In the genomic region with DNA sequence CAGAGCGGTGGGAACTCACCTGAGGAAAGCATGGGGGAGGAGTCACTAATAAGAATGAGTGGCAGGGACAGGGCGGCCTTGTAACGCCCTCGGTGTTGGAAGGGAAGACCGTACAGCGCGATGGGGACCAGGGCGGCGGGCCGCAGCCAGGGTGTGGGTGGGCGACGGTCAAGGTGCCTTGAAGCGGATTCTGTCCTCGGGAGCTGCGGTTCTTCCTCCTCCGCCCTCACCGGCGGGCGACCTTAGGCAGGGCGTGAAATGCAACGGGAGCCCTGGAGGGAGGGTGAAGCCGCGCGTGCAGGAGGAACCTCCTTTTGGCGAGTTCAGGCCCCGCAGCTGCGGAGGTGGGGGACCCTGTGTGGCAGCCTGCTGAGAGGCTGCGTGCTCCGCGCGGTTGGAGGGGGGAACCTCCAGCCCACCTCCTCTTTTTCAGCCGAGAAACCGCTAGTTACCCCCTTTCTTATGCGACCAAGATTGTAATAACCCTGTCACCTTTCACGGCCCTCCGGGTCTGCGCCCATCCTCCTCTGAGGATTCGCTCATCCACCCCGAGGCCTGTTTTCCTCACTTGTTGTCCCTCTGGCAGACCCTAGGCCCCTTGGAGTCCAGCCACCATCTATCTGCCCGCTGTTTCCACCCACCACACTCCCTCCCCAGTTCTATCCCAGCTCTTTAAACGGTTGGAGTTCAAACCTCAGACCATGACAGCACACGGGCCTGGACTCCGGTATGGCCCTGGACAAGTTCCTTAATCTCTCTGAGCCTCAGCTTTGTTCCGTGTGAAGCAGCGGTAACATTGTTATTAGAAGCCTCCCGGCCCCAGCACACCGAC, we compare ENCODE assay signal across 8 cellular contexts. TPM values are rescaled to one million over a fixed set of nuclear protein-coding genes. Genes with fewer than 3 reads are reported as not detected.
A peak's percentile ranks its signal among the peaks of the same experiment; 100 is the strongest.
DNase-seq lines count a peak whose midpoint lies in the region; ATAC-seq and TF ChIP-seq lines count a peak whose summit lies in the region.

No MANE protein-coding gene starts in this region.

- CTCF ChIA-PET in WTC11 (lab: Charles Lee): interaction anchor here (3.8 kb wide), 1 partner anchor 43 kb away, joined by 13 read pairs; no protein-coding TSS in a partner anchor

- no peaks in the 10 kb centered on the region for H3K36me3 Mint-ChIP-seq in WTC11

- no peaks in the 10 kb centered on the region for H3K9me3 Mint-ChIP-seq in WTC11

- H3K27ac Mint-ChIP-seq in WTC11: peak overlapping the region; percentile 100

- TF ChIP-seq CTCF in 22Rv1 (IDR thresholded peaks at IDR 0.05): no peak
- TF ChIP-seq CTCF in WTC11 (IDR thresholded peaks at IDR 0.05): no peak

- peak overlapping the region; percentile 95 for H3K4me3 Mint-ChIP-seq in WTC11

- peak overlapping the region; percentile 81 for H3K27ac ChIP-seq in 22Rv1

- POLR2A ChIA-PET in WTC11 (lab: Charles Lee): interaction anchor here (0.6 to 1.1 kb wide), 2 partner anchors 16 to 38 kb away, joined by 3 read pairs; no protein-coding TSS in a partner anchor

- DNase-seq in NCI-H146 (lab: John Stamatoyannopoulos, UW) (peak; percentile 78), WTC11 (ENCODE audit: low spot score) (peak; percentile 69), fibroblast of the conjunctiva (ENCODE audit: low read depth) (peak; percentile 16), occipital lobe (lab: John Stamatoyannopoulos, UW) (peak; percentile 54), epidermal melanocyte (ENCODE audit: insufficient read length, low spot score) (no peak)

- H3K4me1 Mint-ChIP-seq in WTC11: peaks cover 39% of the 10 kb centered on the region

- no peaks in the 10 kb centered on the region; the same call in 1 of the 2 replicates for H3K27me3 Mint-ChIP-seq in WTC11 (ENCODE audit: low read depth)

- ATAC-seq in GM18499 (IDR thresholded peaks at IDR 0.05; ENCODE audit: insufficient read depth, unreplicated experiment) (peak; percentile 37), HG02852 (IDR thresholded peaks at IDR 0.05; ENCODE audit: unreplicated experiment) (peak; percentile 60), WTC11 (peak; percentile 66)

TF ChIP-seq in WTC11, 78 proteins besides CTCF, POLR2A, EP300 and RAD21 (continues in another document):
- TF ChIP-seq RELA (CRISPR knock-in tag; IDR thresholded peaks at IDR 0.05; ENCODE audit: borderline replicate concordance) (0 out of 2 replicates have a peak, but pooled peaks have one; percentile 31), FOXJ3 (CRISPR knock-in tag; IDR thresholded peaks at IDR 0.05; ENCODE audit: borderline replicate concordance) (no peak), NR1H2 (CRISPR knock-in tag; IDR thresholded peaks at IDR 0.05) (no peak), FOXP1 (CRISPR knock-in tag; IDR thresholded peaks at IDR 0.05; ENCODE audit: borderline replicate concordance) (peak; percentile 39; the same call in 1 of the 2 replicates), TP53 (CRISPR knock-in tag; IDR thresholded peaks at IDR 0.05) (0 out of 2 replicates have a peak, but pooled peaks have one; percentile 45), MYBL2 (CRISPR knock-in tag; IDR thresholded peaks at IDR 0.05) (no peak), NFATC4 (CRISPR knock-in tag; IDR thresholded peaks at IDR 0.05) (no peak), SMAD4 (CRISPR knock-in tag; IDR thresholded peaks at IDR 0.05) (no peak), SP1 (CRISPR knock-in tag; conservative IDR thresholded peaks at IDR 0.05) (no peak), ZNF232 (CRISPR knock-in tag; IDR thresholded peaks at IDR 0.05) (no peak), ZNF219 (CRISPR knock-in tag; IDR thresholded peaks at IDR 0.05; ENCODE audit: borderline replicate concordance) (no peak), GTF2I (CRISPR knock-in tag; conservative IDR thresholded peaks at IDR 0.05) (no peak), JAZF1 (CRISPR knock-in tag; IDR thresholded peaks at IDR 0.05) (no peak), ELF4 (CRISPR knock-in tag; IDR thresholded peaks at IDR 0.05; ENCODE audit: low read depth) (no peak), CBFB (CRISPR knock-in tag; IDR thresholded peaks at IDR 0.05; ENCODE audit: low read depth) (no peak)
- TF ChIP-seq, protein P1, sequence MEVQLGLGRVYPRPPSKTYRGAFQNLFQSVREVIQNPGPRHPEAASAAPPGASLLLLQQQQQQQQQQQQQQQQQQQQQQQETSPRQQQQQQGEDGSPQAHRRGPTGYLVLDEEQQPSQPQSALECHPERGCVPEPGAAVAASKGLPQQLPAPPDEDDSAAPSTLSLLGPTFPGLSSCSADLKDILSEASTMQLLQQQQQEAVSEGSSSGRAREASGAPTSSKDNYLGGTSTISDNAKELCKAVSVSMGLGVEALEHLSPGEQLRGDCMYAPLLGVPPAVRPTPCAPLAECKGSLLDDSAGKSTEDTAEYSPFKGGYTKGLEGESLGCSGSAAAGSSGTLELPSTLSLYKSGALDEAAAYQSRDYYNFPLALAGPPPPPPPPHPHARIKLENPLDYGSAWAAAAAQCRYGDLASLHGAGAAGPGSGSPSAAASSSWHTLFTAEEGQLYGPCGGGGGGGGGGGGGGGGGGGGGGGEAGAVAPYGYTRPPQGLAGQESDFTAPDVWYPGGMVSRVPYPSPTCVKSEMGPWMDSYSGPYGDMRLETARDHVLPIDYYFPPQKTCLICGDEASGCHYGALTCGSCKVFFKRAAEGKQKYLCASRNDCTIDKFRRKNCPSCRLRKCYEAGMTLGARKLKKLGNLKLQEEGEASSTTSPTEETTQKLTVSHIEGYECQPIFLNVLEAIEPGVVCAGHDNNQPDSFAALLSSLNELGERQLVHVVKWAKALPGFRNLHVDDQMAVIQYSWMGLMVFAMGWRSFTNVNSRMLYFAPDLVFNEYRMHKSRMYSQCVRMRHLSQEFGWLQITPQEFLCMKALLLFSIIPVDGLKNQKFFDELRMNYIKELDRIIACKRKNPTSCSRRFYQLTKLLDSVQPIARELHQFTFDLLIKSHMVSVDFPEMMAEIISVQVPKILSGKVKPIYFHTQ (CRISPR knock-in tag; IDR thresholded peaks at IDR 0.05): no peak
- TF ChIP-seq, protein P2, sequence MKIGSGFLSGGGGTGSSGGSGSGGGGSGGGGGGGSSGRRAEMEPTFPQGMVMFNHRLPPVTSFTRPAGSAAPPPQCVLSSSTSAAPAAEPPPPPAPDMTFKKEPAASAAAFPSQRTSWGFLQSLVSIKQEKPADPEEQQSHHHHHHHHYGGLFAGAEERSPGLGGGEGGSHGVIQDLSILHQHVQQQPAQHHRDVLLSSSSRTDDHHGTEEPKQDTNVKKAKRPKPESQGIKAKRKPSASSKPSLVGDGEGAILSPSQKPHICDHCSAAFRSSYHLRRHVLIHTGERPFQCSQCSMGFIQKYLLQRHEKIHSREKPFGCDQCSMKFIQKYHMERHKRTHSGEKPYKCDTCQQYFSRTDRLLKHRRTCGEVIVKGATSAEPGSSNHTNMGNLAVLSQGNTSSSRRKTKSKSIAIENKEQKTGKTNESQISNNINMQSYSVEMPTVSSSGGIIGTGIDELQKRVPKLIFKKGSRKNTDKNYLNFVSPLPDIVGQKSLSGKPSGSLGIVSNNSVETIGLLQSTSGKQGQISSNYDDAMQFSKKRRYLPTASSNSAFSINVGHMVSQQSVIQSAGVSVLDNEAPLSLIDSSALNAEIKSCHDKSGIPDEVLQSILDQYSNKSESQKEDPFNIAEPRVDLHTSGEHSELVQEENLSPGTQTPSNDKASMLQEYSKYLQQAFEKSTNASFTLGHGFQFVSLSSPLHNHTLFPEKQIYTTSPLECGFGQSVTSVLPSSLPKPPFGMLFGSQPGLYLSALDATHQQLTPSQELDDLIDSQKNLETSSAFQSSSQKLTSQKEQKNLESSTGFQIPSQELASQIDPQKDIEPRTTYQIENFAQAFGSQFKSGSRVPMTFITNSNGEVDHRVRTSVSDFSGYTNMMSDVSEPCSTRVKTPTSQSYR (CRISPR knock-in tag; IDR thresholded peaks at IDR 0.05): no peak
- TF ChIP-seq, protein P3, sequence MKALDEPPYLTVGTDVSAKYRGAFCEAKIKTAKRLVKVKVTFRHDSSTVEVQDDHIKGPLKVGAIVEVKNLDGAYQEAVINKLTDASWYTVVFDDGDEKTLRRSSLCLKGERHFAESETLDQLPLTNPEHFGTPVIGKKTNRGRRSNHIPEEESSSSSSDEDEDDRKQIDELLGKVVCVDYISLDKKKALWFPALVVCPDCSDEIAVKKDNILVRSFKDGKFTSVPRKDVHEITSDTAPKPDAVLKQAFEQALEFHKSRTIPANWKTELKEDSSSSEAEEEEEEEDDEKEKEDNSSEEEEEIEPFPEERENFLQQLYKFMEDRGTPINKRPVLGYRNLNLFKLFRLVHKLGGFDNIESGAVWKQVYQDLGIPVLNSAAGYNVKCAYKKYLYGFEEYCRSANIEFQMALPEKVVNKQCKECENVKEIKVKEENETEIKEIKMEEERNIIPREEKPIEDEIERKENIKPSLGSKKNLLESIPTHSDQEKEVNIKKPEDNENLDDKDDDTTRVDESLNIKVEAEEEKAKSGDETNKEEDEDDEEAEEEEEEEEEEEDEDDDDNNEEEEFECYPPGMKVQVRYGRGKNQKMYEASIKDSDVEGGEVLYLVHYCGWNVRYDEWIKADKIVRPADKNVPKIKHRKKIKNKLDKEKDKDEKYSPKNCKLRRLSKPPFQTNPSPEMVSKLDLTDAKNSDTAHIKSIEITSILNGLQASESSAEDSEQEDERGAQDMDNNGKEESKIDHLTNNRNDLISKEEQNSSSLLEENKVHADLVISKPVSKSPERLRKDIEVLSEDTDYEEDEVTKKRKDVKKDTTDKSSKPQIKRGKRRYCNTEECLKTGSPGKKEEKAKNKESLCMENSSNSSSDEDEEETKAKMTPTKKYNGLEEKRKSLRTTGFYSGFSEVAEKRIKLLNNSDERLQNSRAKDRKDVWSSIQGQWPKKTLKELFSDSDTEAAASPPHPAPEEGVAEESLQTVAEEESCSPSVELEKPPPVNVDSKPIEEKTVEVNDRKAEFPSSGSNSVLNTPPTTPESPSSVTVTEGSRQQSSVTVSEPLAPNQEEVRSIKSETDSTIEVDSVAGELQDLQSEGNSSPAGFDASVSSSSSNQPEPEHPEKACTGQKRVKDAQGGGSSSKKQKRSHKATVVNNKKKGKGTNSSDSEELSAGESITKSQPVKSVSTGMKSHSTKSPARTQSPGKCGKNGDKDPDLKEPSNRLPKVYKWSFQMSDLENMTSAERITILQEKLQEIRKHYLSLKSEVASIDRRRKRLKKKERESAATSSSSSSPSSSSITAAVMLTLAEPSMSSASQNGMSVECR (CRISPR knock-in tag; IDR thresholded peaks at IDR 0.05; ENCODE audit: borderline replicate concordance): 0 out of 2 replicates have a peak, but pooled peaks have one; percentile 8
- TF ChIP-seq, protein P4, sequence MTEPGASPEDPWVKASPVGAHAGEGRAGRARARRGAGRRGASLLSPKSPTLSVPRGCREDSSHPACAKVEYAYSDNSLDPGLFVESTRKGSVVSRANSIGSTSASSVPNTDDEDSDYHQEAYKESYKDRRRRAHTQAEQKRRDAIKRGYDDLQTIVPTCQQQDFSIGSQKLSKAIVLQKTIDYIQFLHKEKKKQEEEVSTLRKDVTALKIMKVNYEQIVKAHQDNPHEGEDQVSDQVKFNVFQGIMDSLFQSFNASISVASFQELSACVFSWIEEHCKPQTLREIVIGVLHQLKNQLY (CRISPR knock-in tag; IDR thresholded peaks at IDR 0.05): no peak

RNA-seq across cellular contexts. Expression of a gene that starts 0.8 kb away (rescaled TPM):
- total RNA-seq in WTC11 (2021) (2.5 to 7.7 TPM (median 5.2 TPM) in 3 replicates), occipital lobe (not detected)

RNA-seq across cellular contexts. Expression of a gene that starts 38.4 kb away (rescaled TPM):
- 7.6 to 9.6 TPM (median 9.3 TPM) in 3 replicates for total RNA-seq in WTC11 (2021)
- total RNA-seq in occipital lobe: 17.6 TPM

RNA-seq across cellular contexts. Expression of a gene that starts 50.5 kb away (rescaled TPM):
- total RNA-seq in WTC11 (2021) (not detected in 3 replicates), occipital lobe (not detected)
